8 cellular contexts compared by ENCODE assay signal in genomic region chr7:114922652-114923402, GRCh38. TPM values are rescaled to one million over a fixed set of nuclear protein-coding genes. Genes with fewer than 3 reads are reported as not detected.
DNase-seq lines count a peak whose midpoint lies in the region; ATAC-seq and TF ChIP-seq lines count a peak whose summit lies in the region.

No MANE protein-coding gene starts in this region.

- H3K27ac Mint-ChIP-seq in stimulated activated naive B cell treated with anti-CD40 and anti-IgM and Interleukin-4, amounts not matched to agents 10 μg/mL and 1 μg/mL and 100 μg/mL, for 72 hours = peak overlapping the region; percentile 100

- H3K4me1 ChIP-seq in endocrine pancreas (ENCODE audit: control insufficient read depth, insufficient read depth, low read length) (peaks cover 9% of the 10 kb centered on the region), mononuclear cell (ENCODE audit: insufficient read depth, low read length) (peaks cover 16% of the 10 kb centered on the region)

- H3K4me3 Mint-ChIP-seq in stimulated activated naive B cell treated with anti-CD40 and anti-IgM and Interleukin-4, amounts not matched to agents 10 μg/mL and 1 μg/mL and 100 μg/mL, for 72 hours = peak overlapping the region; percentile 80 to 99

- peaks cover 27 to 41% of the 10 kb centered on the region in 2 donors for H3K4me1 Mint-ChIP-seq in stimulated activated naive B cell treated with anti-CD40 and anti-IgM and Interleukin-4, amounts not matched to agents 10 μg/mL and 1 μg/mL and 100 μg/mL, for 72 hours

- ATAC-seq in stimulated activated naive B cell treated with anti-CD40 and anti-IgM and Interleukin-4, amounts not matched to agents 10 μg/mL and 1 μg/mL and 100 μg/mL, for 72 hours (replicated peaks) = peak; percentile 55 to 60

- DNase-seq in GM06990 (ENCODE audit: extremely low read depth, insufficient read length) (peak; percentile 72), GOT3 (lab: John Stamatoyannopoulos, UW) (peak; percentile 9), LNCaP clone FGC (ENCODE audit: low read depth) (no peak), cerebellum (ENCODE audit: low spot score) (no peak)
- peak; percentile 50 to 53 for DNase-seq in activated CD4-positive, alpha-beta T cell treated with anti-CD3 and anti-CD28 coated beads, Interleukin-2, amount 50 U/mL, for 4 hours
- DNase-seq in stimulated activated naive B cell treated with anti-CD40 and anti-IgM and Interleukin-4, amounts not matched to agents 10 μg/mL and 1 μg/mL and 100 μg/mL, for 72 hours = peak; percentile 41

- H3K4me3 ChIP-seq in GM06990 (replicated peaks; ENCODE audit: low read depth, low read length) (peak overlapping the region; percentile 74), LNCaP clone FGC (ENCODE audit: low read depth, low read length) (peak overlapping the region; percentile 16), endocrine pancreas (ENCODE audit: control insufficient read depth, insufficient read depth, low read length) (peak overlapping the region; percentile 90), mononuclear cell (ENCODE audit: low read length) (peak overlapping the region; percentile 85)

- H3K9ac ChIP-seq in endocrine pancreas (ENCODE audit: control insufficient read depth, insufficient read depth, low read length) = peak overlapping the region; percentile 87

- H3K27me3 ChIP-seq in GM06990 (replicated peaks; ENCODE audit: control insufficient read depth, insufficient read depth, low read length) (no peaks in the 10 kb centered on the region), endocrine pancreas (ENCODE audit: control insufficient read depth, insufficient read depth, low read length) (no peaks in the 10 kb centered on the region), mononuclear cell (ENCODE audit: insufficient read depth, low read length) (no peaks in the 10 kb centered on the region)

- H3K9me3 Mint-ChIP-seq in stimulated activated naive B cell treated with anti-CD40 and anti-IgM and Interleukin-4, amounts not matched to agents 10 μg/mL and 1 μg/mL and 100 μg/mL, for 72 hours = no peaks in the 10 kb centered on the region

- H3K27me3 Mint-ChIP-seq in stimulated activated naive B cell treated with anti-CD40 and anti-IgM and Interleukin-4, amounts not matched to agents 10 μg/mL and 1 μg/mL and 100 μg/mL, for 72 hours = no peaks in the 10 kb centered on the region

- no peaks in the 10 kb centered on the region for H3K9me3 ChIP-seq in endocrine pancreas (ENCODE audit: control insufficient read depth, low read length)
- H3K9me3 ChIP-seq in mononuclear cell (ENCODE audit: low read depth, low read length) = no peaks in the 10 kb centered on the region

- no peak for TF ChIP-seq CTCF in GM06990 (IDR thresholded peaks at IDR 0.05; ENCODE audit: insufficient read depth, low read length, poor library complexity, severe bottlenecking)
- no peak for TF ChIP-seq CTCF in LNCaP clone FGC (IDR thresholded peaks at IDR 0.05; ENCODE audit: control insufficient read depth, extremely low read depth, insufficient read depth)

- H3K36me3 Mint-ChIP-seq in stimulated activated naive B cell treated with anti-CD40 and anti-IgM and Interleukin-4, amounts not matched to agents 10 μg/mL and 1 μg/mL and 100 μg/mL, for 72 hours = peaks cover 5 to 12% of the 10 kb centered on the region in 2 donors

- no peaks in the 10 kb centered on the region for H3K36me3 ChIP-seq in GM06990 (ENCODE audit: control insufficient read depth, insufficient read depth, low read length)
- H3K36me3 ChIP-seq in endocrine pancreas (ENCODE audit: control insufficient read depth, insufficient read depth, low read length) = no peaks in the 10 kb centered on the region

RNA-seq across cellular contexts. Expression of gene MDFIC, which starts 0.9 kb away (rescaled TPM):
- 30.5 TPM for total RNA-seq in mononuclear cell
- total RNA-seq in cerebellum = 20.2 TPM

Comparison
In these comparisons a context has a peak if more than half of its experiments do, and no peak if none do; other contexts are left out.
1. DNase-seq: peak in GM06990 (single experiment), GOT3 (single experiment), activated CD4-positive, alpha-beta T cell treated with anti-CD3 and anti-CD28 coated beads, Interleukin-2, amount 50 U/mL, for 4 hours (2 of 2) and stimulated activated naive B cell treated with anti-CD40 and anti-IgM and Interleukin-4, amounts not matched to agents 10 μg/mL and 1 μg/mL and 100 μg/mL, for 72 hours (single experiment); none in LNCaP clone FGC (single experiment) and cerebellum (single experiment).
2. H3K4me3 ChIP-seq: peak in every context shown above with its lines; median percentile 90 in endocrine pancreas; 85 in mononuclear cell; 74 in GM06990; 16 in LNCaP clone FGC.